Comparison of ENCODE assay signal across 1 cellular context in genomic region chr1:29179641-29180184, GRCh38.
TF ChIP-seq lines count a peak whose summit lies in the region.

No MANE protein-coding gene starts in this region.

TF ChIP-seq in GM12878, 131 proteins besides CTCF, POLR2A, EP300 and RAD21:
- TF ChIP-seq PKNOX1 (IDR thresholded peaks at IDR 0.05) (no peak), ATF3 (IDR thresholded peaks at IDR 0.05; ENCODE audit: borderline replicate concordance, extremely low read depth, low read depth, low read length) (no peak), POLR2AphosphoS2 (IDR thresholded peaks at IDR 0.05; ENCODE audit: low read depth, low read length) (no peak), CBX5 (IDR thresholded peaks at IDR 0.05; ENCODE audit: low read depth) (no peak), BMI1 (IDR thresholded peaks at IDR 0.05; ENCODE audit: borderline replicate concordance) (no peak), TAF1 (IDR thresholded peaks at IDR 0.05; ENCODE audit: borderline replicate concordance, low read depth, low read length) (no peak)
